ENCODE assay signal across 17 cellular contexts in the genomic region with DNA sequence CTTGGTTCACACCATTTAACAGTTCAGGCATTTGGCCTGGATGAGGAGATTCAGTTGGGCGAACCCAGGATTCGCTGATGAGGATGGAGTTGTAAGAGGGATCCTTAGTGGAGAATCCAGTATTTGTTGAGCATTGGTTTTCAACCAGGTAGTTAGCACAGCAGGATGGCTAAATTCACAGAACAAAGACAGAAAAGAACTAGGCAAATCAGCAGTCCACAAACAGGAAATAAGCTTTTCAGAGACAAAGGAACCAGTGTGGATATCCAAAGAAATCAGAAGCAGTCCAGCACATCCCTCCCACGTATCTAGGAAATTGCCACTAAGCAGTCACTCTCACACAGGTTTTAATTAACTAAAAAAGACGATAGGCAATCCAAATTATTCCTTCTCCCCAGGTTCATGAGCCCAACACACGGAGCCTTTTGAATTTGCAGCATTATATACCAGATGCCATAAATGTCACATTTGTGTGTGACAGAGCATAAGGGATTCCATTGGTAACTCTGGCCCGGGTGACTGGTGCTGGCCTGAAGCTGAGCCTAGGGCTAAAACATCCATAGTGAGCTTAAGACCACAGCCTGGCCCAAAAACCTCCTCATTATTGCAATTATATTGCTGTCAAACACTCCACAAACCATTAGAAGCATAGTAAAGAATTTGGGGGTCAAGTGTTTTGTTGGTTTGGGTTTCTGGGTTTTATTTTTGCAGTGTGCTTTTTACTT.
DNase-seq lines count a peak whose midpoint lies in the region; FAIRE-seq and TF ChIP-seq lines count a peak whose summit lies in the region.
"Had no signal": no experiment of that assay in that cellular context is flagged by ENCODE, and none has a peak within 500 bp of the region (broad histone marks: within the 10 kb centered on the region; RNA-seq: fewer than 3 reads in every experiment).

No MANE protein-coding gene starts in this region.

- TF ChIP-seq POLR2A in breast epithelium (IDR thresholded peaks at IDR 0.05) (no peak), GM12892 (IDR thresholded peaks at IDR 0.05; ENCODE audit: low read depth, low read length) (no peak)

- H3K27me3 Mint-ChIP-seq in endodermal cell (ENCODE audit: insufficient read depth) (no peaks in the 10 kb centered on the region), Caco-2 (ENCODE audit: insufficient read depth, unreplicated experiment) (peaks cover 6% of the 10 kb centered on the region)

- DNase-seq in mammary epithelial cell: no peak
- no peak for DNase-seq in breast epithelium (ENCODE audit: low spot score in 2 of 2)
- peak; percentile 53 for DNase-seq in NCI-H2107 treated with DMSO at 0.1 percent for 48 hours (lab: John Stamatoyannopoulos, UW; ENCODE audit: unreplicated experiment)
- no peak for DNase-seq in OCI-LY7 (ENCODE audit: low spot score)
- DNase-seq in retina: peak; percentile 54
- DNase-seq in endodermal cell: no peak
- no peak for DNase-seq in GM12892 (ENCODE audit: insufficient read length)
- no peak for DNase-seq in Caco-2
- DNase-seq: activated effector memory CD4-positive, alpha-beta T cell treated with Interleukin-2 at 50 U/mL for 16 hours; cerebellar nuclear complex; EL; NCI-H2171; OCI-M1; stomach had no signal

- H3K9me3 Mint-ChIP-seq in endodermal cell: no peaks in the 10 kb centered on the region
- no peaks in the 10 kb centered on the region for H3K9me3 Mint-ChIP-seq in Caco-2 (ENCODE audit: unreplicated experiment)

- H3K9ac ChIP-seq in mammary epithelial cell (ENCODE audit: insufficient read depth, low read length) (no peak overlapping the region), endodermal cell (ENCODE audit: extremely low read depth, low read length, poor library complexity, severe bottlenecking) (no peak overlapping the region)

- H3K27ac ChIP-seq in mammary epithelial cell (ENCODE audit: insufficient read depth, low read depth, low read length) (no peak overlapping the region), breast epithelium (no peak overlapping the region), OCI-LY7 (ENCODE audit: low read depth, low read length, poor library complexity, severe bottlenecking) (peak overlapping the region; percentile 27), endodermal cell (ENCODE audit: low read depth, low read length) (no peak overlapping the region)
- H3K27ac ChIP-seq: A549, C4-2B, stomach had no signal

- POLR2A ChIA-PET in OCI-LY7 (lab: Charles Lee): interaction anchor here (0.6 to 7.3 kb wide), 10 partner anchors 7 to 128 kb away, joined by 3 to 66 read pairs (median 4); no protein-coding TSS in a partner anchor
- POLR2A ChIA-PET in Caco-2 (lab: Charles Lee): no interaction called here

- H3K4me3 ChIP-seq in mammary epithelial cell (replicated peaks in 1 of 3; ENCODE audit: insufficient read depth in 1 of 3, low read depth in 2 of 3, low read length in 3 of 3) (no peak overlapping the region), breast epithelium (no peak overlapping the region), OCI-LY7 (ENCODE audit: low read depth, low read length, poor library complexity, severe bottlenecking) (peak overlapping the region; percentile 6), endodermal cell (ENCODE audit: low read length) (no peak overlapping the region), Caco-2 (ENCODE audit: low read depth, low read length) (no peak overlapping the region)
- H3K4me3 ChIP-seq: A549, stomach had no signal

- H3K27me3 ChIP-seq in mammary epithelial cell (ENCODE audit: insufficient read depth, low read length) (no peaks in the 10 kb centered on the region), breast epithelium (no peaks in the 10 kb centered on the region), endodermal cell (ENCODE audit: control insufficient read depth, insufficient read depth, low read length, poor library complexity, severe bottlenecking) (peaks cover 30% of the 10 kb centered on the region), Caco-2 (replicated peaks; ENCODE audit: control insufficient read depth, insufficient read depth, low read length) (no peaks in the 10 kb centered on the region)
- H3K27me3 ChIP-seq: stomach had no signal

- H3K4me2 ChIP-seq in mammary epithelial cell (ENCODE audit: insufficient read depth, low read depth, low read length) (no peak overlapping the region), OCI-LY7 (ENCODE audit: low read length) (peak overlapping the region; percentile 88)
- H3K4me2 ChIP-seq: A549 had no signal

- 25% methylated on average over 6 of the region's 6 CpGs for WGBS in mammary epithelial cell (ENCODE audit: low coverage, missing lambda C conversion rate)
- WGBS in endodermal cell (ENCODE audit: insufficient coverage in 1 of 2, insufficient read length in 1 of 2), 2 experiments: 83% methylated on average over 5 to 6 of the region's 6 CpGs

- no peaks in the 10 kb centered on the region for H4K20me1 ChIP-seq in mammary epithelial cell (ENCODE audit: insufficient read depth, low read length)
- no peaks in the 10 kb centered on the region for H4K20me1 ChIP-seq in OCI-LY7 (ENCODE audit: insufficient read depth, low read length)

- BruUV-seq in mammary epithelial cell (replicated peaks; lab: Mats Ljungman, UMichigan) (no TSS peak), OCI-LY7 (replicated peaks; lab: Mats Ljungman, UMichigan) (no TSS peak), Caco-2 (replicated peaks; lab: Mats Ljungman, UMichigan) (no TSS peak)

- dilution Hi-C loops in mammary epithelial cell (cut with HindIII; ENCODE audit: low sequenced_read_pairs): no loop called here

- H3K4me1 Mint-ChIP-seq in endodermal cell: peaks cover 23% of the 10 kb centered on the region
- H3K4me1 Mint-ChIP-seq in Caco-2 (ENCODE audit: low read depth, unreplicated experiment): no peaks in the 10 kb centered on the region

- intact Hi-C loops in mammary epithelial cell (cut with micrococcal nuclease): no loop called here
- intact Hi-C loops in breast epithelium (cut with DNase I; ENCODE audit: low total_unique reads): no loop called here
- intact Hi-C loops in OCI-LY7 (cut with micrococcal nuclease; ENCODE audit: unreplicated experiment): no loop called here
- intact Hi-C loops in Caco-2 (cut with micrococcal nuclease; ENCODE audit: unreplicated experiment): no loop called here

- no peak overlapping the region for H3K27ac Mint-ChIP-seq in endodermal cell
- no peak overlapping the region for H3K27ac Mint-ChIP-seq in Caco-2 (ENCODE audit: unreplicated experiment)

- H3K36me3 Mint-ChIP-seq in endodermal cell (ENCODE audit: low read depth) (no peaks in the 10 kb centered on the region), Caco-2 (ENCODE audit: insufficient read depth, unreplicated experiment) (no peaks in the 10 kb centered on the region)

- in situ Hi-C loops in mammary epithelial cell (cut with MboI; ENCODE audit: low sequenced_read_pairs in 2 of 2): no loop called here

- TF ChIP-seq CTCF in mammary epithelial cell (conservative IDR thresholded peaks at IDR 0.05 in 1 of 2, IDR thresholded peaks at IDR 0.05 in 1 of 2; ENCODE audit: extremely low read depth in 1 of 2, insufficient read depth in 1 of 2, low read depth in 1 of 2, low read length in 2 of 2): no peak
- no peak for TF ChIP-seq CTCF in breast epithelium (IDR thresholded peaks at IDR 0.05)
- TF ChIP-seq CTCF in OCI-LY7 (conservative IDR thresholded peaks at IDR 0.05; ENCODE audit: low read length): no peak
- no peak for TF ChIP-seq CTCF in endodermal cell (conservative IDR thresholded peaks at IDR 0.05)
- no peak for TF ChIP-seq CTCF in Caco-2 (IDR thresholded peaks at IDR 0.05; ENCODE audit: insufficient read depth in 1 of 2, low read depth in 1 of 2, low read length in 1 of 2, severe bottlenecking in 1 of 2, unreplicated experiment in 1 of 2)

- CTCF ChIA-PET in mammary epithelial cell (lab: Charles Lee; ENCODE audit: low non-redundant PET): no interaction called here
- CTCF ChIA-PET in OCI-LY7 (lab: Charles Lee; ENCODE audit: unreplicated experiment): no interaction called here
- CTCF ChIA-PET in Caco-2 (lab: Charles Lee): no interaction called here

- H3K36me3 ChIP-seq in mammary epithelial cell (ENCODE audit: insufficient read depth, low read length) (no peaks in the 10 kb centered on the region), breast epithelium (no peaks in the 10 kb centered on the region), OCI-LY7 (ENCODE audit: insufficient read depth, low read length) (peaks cover 23% of the 10 kb centered on the region), endodermal cell (ENCODE audit: control insufficient read depth, insufficient read depth, low read length) (no peaks in the 10 kb centered on the region), Caco-2 (ENCODE audit: control insufficient read depth, insufficient read depth, low read length) (no peaks in the 10 kb centered on the region)
- H3K36me3 ChIP-seq: stomach had no signal

- H3K79me2 ChIP-seq in mammary epithelial cell (ENCODE audit: insufficient read depth, low read length) (no peaks in the 10 kb centered on the region), OCI-LY7 (ENCODE audit: insufficient read depth, low read depth, low read length) (peaks cover 23% of the 10 kb centered on the region; the same call in 1 of the 2 replicates)

- FAIRE-seq in GM12892 (lab: Jason Lieb, UNC): no peak
- FAIRE-seq: A549, urothelium cell line had no signal

- no peak overlapping the region for H3K4me3 Mint-ChIP-seq in endodermal cell
- no peak overlapping the region for H3K4me3 Mint-ChIP-seq in Caco-2 (ENCODE audit: unreplicated experiment)

- H2AFZ ChIP-seq in mammary epithelial cell (ENCODE audit: low read depth, low read length): peak overlapping the region; percentile 35
- no peak overlapping the region for H2AFZ ChIP-seq in OCI-LY7 (ENCODE audit: low read length)

- H3K4me1 ChIP-seq in mammary epithelial cell (ENCODE audit: insufficient read depth, low read length): peaks cover 8% of the 10 kb centered on the region
- H3K4me1 ChIP-seq in breast epithelium: peaks cover 0 to 5% of the 10 kb centered on the region in 2 donors
- peaks cover 92% of the 10 kb centered on the region for H3K4me1 ChIP-seq in OCI-LY7 (ENCODE audit: insufficient read depth, low read length, poor library complexity, severe bottlenecking)
- H3K4me1 ChIP-seq in endodermal cell (ENCODE audit: control insufficient read depth, insufficient read depth, low read length): no peaks in the 10 kb centered on the region
- no peaks in the 10 kb centered on the region for H3K4me1 ChIP-seq in Caco-2

- H3K9me3 ChIP-seq in mammary epithelial cell (replicated peaks; ENCODE audit: insufficient read depth, low read length): no peaks in the 10 kb centered on the region
- no peaks in the 10 kb centered on the region for H3K9me3 ChIP-seq in breast epithelium
- no peaks in the 10 kb centered on the region for H3K9me3 ChIP-seq in OCI-LY7 (ENCODE audit: low read length)
- H3K9me3 ChIP-seq in endodermal cell (ENCODE audit: control insufficient read depth, low read length): no peaks in the 10 kb centered on the region
- H3K9me3 ChIP-seq in Caco-2: no peaks in the 10 kb centered on the region
- H3K9me3 ChIP-seq: A549, stomach had no signal

- no peaks in the 10 kb centered on the region for H3K9me2 ChIP-seq in OCI-LY7 (ENCODE audit: insufficient read depth, low read length)

Comparison
In these comparisons a context has a peak if more than half of its experiments do, and no peak if none do; other contexts are left out.
1. DNase-seq: peak in NCI-H2107 treated with DMSO at 0.1 percent for 48 hours (single experiment) and retina (single experiment); none in mammary epithelial cell (single experiment), breast epithelium (0 of 2), OCI-LY7 (single experiment), endodermal cell (single experiment), GM12892 (single experiment) and Caco-2 (0 of 2).